34 cellular contexts compared by ENCODE assay signal in genomic region chr10:8430321-8430720, GRCh38.
"Had no signal": no experiment of that assay in that cellular context is flagged by ENCODE, and none has a peak within 500 bp of the region (broad histone marks: within the 10 kb centered on the region; RNA-seq: fewer than 3 reads in every experiment).

No MANE protein-coding gene starts in this region.

- H3K9me3 ChIP-seq: adrenal gland, body of pancreas, breast epithelium had no signal

- H3K36me3 Mint-ChIP-seq: activated CD4-positive, alpha-beta memory T cell treated with anti-CD3 and anti-CD28 coated beads for 36 hours; activated naive CD4-positive, alpha-beta T cell treated with anti-CD3 and anti-CD28 coated beads, Interleukin-2, amount 50 U/mL, for 72 hours; activated naive CD8-positive, alpha-beta T cell treated with anti-CD3 and anti-CD28 coated beads for 36 hours; T-cell had no signal

- H3K27me3 Mint-ChIP-seq: activated B cell treated with CpG ODN at 0.5 μM for 24 hours; activated CD4-positive, alpha-beta memory T cell treated with anti-CD3 and anti-CD28 coated beads for 36 hours; activated naive CD8-positive, alpha-beta T cell treated with anti-CD3 and anti-CD28 coated beads for 36 hours; activated T-helper 17 cell treated with anti-CD3 and anti-CD28 coated beads, Interleukin-2, amount 50 U/mL, for 72 hours had no signal

- ATAC-seq: activated CD8-positive, alpha-beta T cell treated with anti-CD3 and anti-CD28 coated beads for 36 hours; activated naive CD4-positive, alpha-beta T cell treated with anti-CD3 and anti-CD28 coated beads, Interleukin-2, amount 50 U/mL, for 72 hours; activated T-cell treated with anti-CD3 and anti-CD28 coated beads, Interleukin-2, amount 50 U/mL, for 4 hours; activated T-cell treated with anti-CD3 and anti-CD28 coated beads, Interleukin-2, amount 50 U/mL, for 72 hours; activated T-helper 17 cell treated with anti-CD3 and anti-CD28 coated beads, Interleukin-2, amount 50 U/mL, for 72 hours; body of pancreas; T-cell had no signal

- H3K36me3 ChIP-seq: adrenal gland, brain microvascular endothelial cell, breast epithelium had no signal

- H3K4me1 ChIP-seq: adrenal gland, body of pancreas, breast epithelium had no signal

- H3K27me3 ChIP-seq: adrenal gland, body of pancreas, brain microvascular endothelial cell, breast epithelium had no signal

- H3K27ac Mint-ChIP-seq: activated B cell treated with CpG ODN at 0.5 μM for 24 hours; activated CD4-positive, alpha-beta memory T cell treated with anti-CD3 and anti-CD28 coated beads for 36 hours; activated CD4-positive, alpha-beta T cell treated with anti-CD3 and anti-CD28 coated beads, Interleukin-2, amount 10 ng/mL, durations not matched to agents 24 days and 14 days; activated CD8-positive, alpha-beta T cell treated with anti-CD3 and anti-CD28 coated beads for 36 hours; activated naive CD4-positive, alpha-beta T cell treated with anti-CD3 and anti-CD28 coated beads for 36 hours; activated naive CD4-positive, alpha-beta T cell treated with anti-CD3 and anti-CD28 coated beads, Interleukin-2, amount 50 U/mL, for 72 hours; activated naive CD8-positive, alpha-beta T cell treated with anti-CD3 and anti-CD28 coated beads for 36 hours; activated T-cell treated with anti-CD3 and anti-CD28 coated beads, Interleukin-2, amount 50 U/mL, for 72 hours; activated T-helper 1 cell treated with anti-CD3 and anti-CD28 coated beads, Interleukin-12 subunit alpha, Interleukin-12 subunit beta, Interleukin-2, Interleukin-4 antibody, amounts not matched to agents 30 ng/mL and 10 ng/mL and 1 ng/mL, durations not matched to agents 14 hours and 24 hours and 36 hours; activated T-helper 17 cell treated with anti-CD3 and anti-CD28 coated beads, Interleukin-2, amount 50 U/mL, for 72 hours; T-cell; T-helper 2 cell treated with Interferon-gamma antibody and Interleukin-4, amounts not matched to agents 5 μg/mL and 100 μg/mL, for 36 hours had no signal

- H3K4me1 Mint-ChIP-seq: activated B cell treated with CpG ODN at 0.5 μM for 24 hours had no signal

- H3K9me3 Mint-ChIP-seq: activated B cell treated with CpG ODN at 0.5 μM for 24 hours; activated CD4-positive, alpha-beta memory T cell treated with anti-CD3 and anti-CD28 coated beads for 36 hours; activated CD8-positive, alpha-beta T cell treated with anti-CD3 and anti-CD28 coated beads for 36 hours; activated naive CD4-positive, alpha-beta T cell treated with anti-CD3 and anti-CD28 coated beads for 36 hours; activated naive CD4-positive, alpha-beta T cell treated with anti-CD3 and anti-CD28 coated beads, Interleukin-2, amount 50 U/mL, for 72 hours; activated naive CD8-positive, alpha-beta T cell treated with anti-CD3 and anti-CD28 coated beads for 36 hours; activated T-cell treated with anti-CD3 and anti-CD28 coated beads, Interleukin-2, amount 50 U/mL, for 4 hours; activated T-cell treated with anti-CD3 and anti-CD28 coated beads, Interleukin-2, amount 50 U/mL, for 72 hours; activated T-helper 1 cell treated with anti-CD3 and anti-CD28 coated beads, Interleukin-12 subunit alpha, Interleukin-12 subunit beta, Interleukin-2, Interleukin-4 antibody, amounts not matched to agents 30 ng/mL and 10 ng/mL and 1 ng/mL, durations not matched to agents 14 hours and 24 hours and 36 hours; activated T-helper 17 cell treated with anti-CD3 and anti-CD28 coated beads, Interleukin-2, amount 50 U/mL, for 72 hours; T-cell; T-helper 2 cell treated with Interferon-gamma antibody and Interleukin-4, amounts not matched to agents 5 μg/mL and 100 μg/mL, for 36 hours had no signal

- H3K4me3 ChIP-seq: adrenal gland, body of pancreas, breast epithelium had no signal

- H3K4me3 Mint-ChIP-seq: activated B cell treated with CpG ODN at 0.5 μM for 24 hours; activated CD4-positive, alpha-beta memory T cell treated with anti-CD3 and anti-CD28 coated beads for 36 hours; activated CD4-positive, alpha-beta T cell treated with anti-CD3 and anti-CD28 coated beads, Interleukin-2, amount 10 ng/mL, durations not matched to agents 24 days and 14 days; activated CD8-positive, alpha-beta T cell treated with anti-CD3 and anti-CD28 coated beads for 36 hours; activated naive CD4-positive, alpha-beta T cell treated with anti-CD3 and anti-CD28 coated beads for 36 hours; activated naive CD8-positive, alpha-beta T cell treated with anti-CD3 and anti-CD28 coated beads for 36 hours; activated T-cell treated with anti-CD3 and anti-CD28 coated beads, Interleukin-2, amount 50 U/mL, for 4 hours; activated T-cell treated with anti-CD3 and anti-CD28 coated beads, Interleukin-2, amount 50 U/mL, for 72 hours; activated T-helper 1 cell treated with anti-CD3 and anti-CD28 coated beads, Interleukin-12 subunit alpha, Interleukin-12 subunit beta, Interleukin-2, Interleukin-4 antibody, amounts not matched to agents 30 ng/mL and 10 ng/mL and 1 ng/mL, durations not matched to agents 14 hours and 24 hours and 36 hours; activated T-helper 17 cell treated with anti-CD3 and anti-CD28 coated beads, Interleukin-2, amount 50 U/mL, for 72 hours; T-cell; T-helper 2 cell treated with Interferon-gamma antibody and Interleukin-4, amounts not matched to agents 5 μg/mL and 100 μg/mL, for 36 hours had no signal

- H3K27ac ChIP-seq: adrenal gland, body of pancreas, brain microvascular endothelial cell, breast epithelium, VCaP had no signal

- DNase-seq: activated B cell treated with CpG ODN at 0.5 μM for 24 hours; activated CD4-positive, alpha-beta memory T cell treated with anti-CD3 and anti-CD28 coated beads for 36 hours; activated CD4-positive, alpha-beta T cell treated with anti-CD3 and anti-CD28 coated beads for 4 hours; activated CD4-positive, alpha-beta T cell treated with anti-CD3 and anti-CD28 coated beads, Interleukin-2, amount 10 ng/mL, durations not matched to agents 24 days and 14 days; activated CD4-positive, alpha-beta T cell treated with anti-CD3 and anti-CD28 coated beads, Interleukin-2, amount 50 U/mL, for 1 hour; activated CD4-positive, alpha-beta T cell treated with anti-CD3 and anti-CD28 coated beads, Interleukin-2, amount 50 U/mL, for 4 hours; activated CD4-positive, CD25-positive, alpha-beta regulatory T cell treated with anti-CD3 and anti-CD28 coated beads, Interleukin-2, amount 50 U/mL, for 72 hours; activated CD8-positive, alpha-beta memory T cell treated with anti-CD3 and anti-CD28 coated beads, Interleukin-2, amount 50 U/mL, for 4 hours; activated CD8-positive, alpha-beta T cell treated with anti-CD3 and anti-CD28 coated beads for 36 hours; activated effector memory CD4-positive, alpha-beta T cell treated with anti-CD3 and anti-CD28 coated beads, Interleukin-2, amount 50 U/mL, for 16 hours; activated gamma-delta T cell treated with Interleukin-2 at 50 U/mL for 16 hours; activated naive CD4-positive, alpha-beta T cell; activated naive CD4-positive, alpha-beta T cell treated with anti-CD3 and anti-CD28 coated beads for 36 hours; activated naive CD4-positive, alpha-beta T cell treated with anti-CD3 and anti-CD28 coated beads, Interleukin-2, amount 50 U/mL, for 16 hours; activated naive CD8-positive, alpha-beta T cell treated with anti-CD3 and anti-CD28 coated beads for 36 hours; activated T-cell treated with anti-CD3 and anti-CD28 coated beads for 4 hours; activated T-cell treated with anti-CD3 and anti-CD28 coated beads, Interleukin-2, amount 50 U/mL, for 1 hour; activated T-cell treated with anti-CD3 and anti-CD28 coated beads, Interleukin-2, amount 50 U/mL, for 4 hours; activated T-cell treated with anti-CD3 and anti-CD28 coated beads, Interleukin-2, amount 50 U/mL, for 72 hours; adrenal gland; amniotic stem cell; aorta; body of pancreas; brain microvascular endothelial cell; central memory CD4-positive, alpha-beta T cell; cerebellar nuclear complex; T-cell; T-helper 9 cell had no signal
